9 cellular contexts compared by ENCODE assay signal in the genomic region with DNA sequence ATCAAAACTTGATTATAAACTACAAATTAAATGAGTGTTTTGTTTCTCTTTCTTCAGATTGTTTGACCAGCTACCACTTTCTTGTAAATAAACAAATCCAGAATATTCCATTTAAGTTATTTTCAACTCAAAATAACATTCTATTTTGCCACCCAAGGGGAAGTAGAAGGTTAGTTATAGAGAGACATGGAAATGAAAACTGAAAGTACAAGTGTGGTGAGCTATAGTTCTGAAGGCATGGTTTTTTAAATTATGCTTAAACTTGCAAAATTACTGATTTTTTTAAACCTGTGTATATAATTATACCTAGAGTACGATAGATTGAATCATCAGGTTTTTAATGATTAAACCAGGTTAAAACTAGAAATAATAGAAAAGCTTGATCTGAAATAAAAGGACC.
DNase-seq lines count a peak whose midpoint lies in the region; ATAC-seq, FAIRE-seq and TF ChIP-seq lines count a peak whose summit lies in the region.
"Had no signal": no experiment of that assay in that cellular context is flagged by ENCODE, and none has a peak within 500 bp of the region (broad histone marks: within the 10 kb centered on the region; RNA-seq: fewer than 3 reads in every experiment).

No MANE protein-coding gene starts in this region.

- no peak overlapping the region for H3K4me3 ChIP-seq in brain microvascular endothelial cell (ENCODE audit: low read depth, low read length)

- TF ChIP-seq CTCF in brain microvascular endothelial cell (IDR thresholded peaks at IDR 0.05; ENCODE audit: low read depth, low read length, missing control alignments) (no peak), endothelial cell (IDR thresholded peaks at IDR 0.05; ENCODE audit: unreplicated experiment) (no peak)

- no peaks in the 10 kb centered on the region for H3K36me3 ChIP-seq in brain microvascular endothelial cell (replicated peaks)

- no peak for TF ChIP-seq POLR2A in GM12892 (IDR thresholded peaks at IDR 0.05; ENCODE audit: low read depth, low read length)

- H3K27me3 ChIP-seq in brain microvascular endothelial cell (replicated peaks), result no peaks in the 10 kb centered on the region

- ATAC-seq in GM19455 (IDR thresholded peaks at IDR 0.05; ENCODE audit: unreplicated experiment), result peak; percentile 44
- ATAC-seq in HG03095 (IDR thresholded peaks at IDR 0.05; ENCODE audit: unreplicated experiment), result peak; percentile 41

- H3K4me1 Mint-ChIP-seq in endothelial cell (ENCODE audit: unreplicated experiment), result peaks cover 16% of the 10 kb centered on the region

- no peak overlapping the region for H3K27ac Mint-ChIP-seq in endothelial cell (ENCODE audit: unreplicated experiment)

- in situ Hi-C loops in brain microvascular endothelial cell (cut with HindIII; ENCODE audit: low pct_ligation_motif_present, low sequenced_read_pairs), result no loop called here

- peak overlapping the region; percentile 55 for H3K27ac ChIP-seq in brain microvascular endothelial cell

- no peak for DNase-seq in GM12892 (ENCODE audit: insufficient read length)
- no peak for DNase-seq in brain microvascular endothelial cell
- DNase-seq in NCI-H2029 treated with DMSO at 0.1 percent for 48 hours (lab: John Stamatoyannopoulos, UW), result no peak
- no peak for DNase-seq in NCI-H1417 (lab: John Stamatoyannopoulos, UW)
- DNase-seq in activated CD8-positive, alpha-beta memory T cell treated with anti-CD3 and anti-CD28 coated beads, Interleukin-2, amount 50 U/mL, for 48 hours, result no peak
- no peak for DNase-seq in endothelial cell (ENCODE audit: low spot score)
- DNase-seq: DMS79 had no signal

- no peak overlapping the region for H3K4me3 Mint-ChIP-seq in endothelial cell (ENCODE audit: unreplicated experiment)

- peak; percentile 67 for FAIRE-seq in GM12892 (lab: Jason Lieb, UNC)

- H3K27me3 Mint-ChIP-seq in endothelial cell (ENCODE audit: unreplicated experiment), result peaks cover 4% of the 10 kb centered on the region

- H3K9me3 Mint-ChIP-seq in endothelial cell (ENCODE audit: unreplicated experiment), result no peaks in the 10 kb centered on the region

- no peaks in the 10 kb centered on the region for H3K36me3 Mint-ChIP-seq in endothelial cell (ENCODE audit: low read depth, unreplicated experiment)
